ENCODE assay signal across 16 cellular contexts in the genomic region with DNA sequence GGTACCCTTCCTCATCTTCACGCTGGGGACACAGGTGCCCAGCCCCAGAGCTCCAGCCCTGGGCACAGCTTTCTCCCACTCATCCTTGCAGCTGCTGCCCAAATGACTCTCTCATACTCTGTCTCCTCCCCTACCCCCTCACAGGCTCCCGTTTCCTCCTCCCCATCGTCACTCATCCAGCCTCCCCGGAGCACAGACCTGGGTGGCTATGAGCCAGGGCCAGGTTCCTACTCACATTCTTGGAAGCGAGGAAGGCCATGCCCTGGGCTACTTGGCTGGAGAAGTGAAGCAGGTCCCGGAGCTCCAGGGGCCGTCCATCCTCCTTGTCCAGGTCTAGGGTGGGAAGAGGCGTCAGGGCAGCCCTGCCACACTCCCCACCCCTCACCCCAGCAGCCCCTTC. TPM values are rescaled to one million over a fixed set of nuclear protein-coding genes. Genes with fewer than 3 reads are reported as not detected.
DNase-seq lines count a peak whose midpoint lies in the region; ATAC-seq and TF ChIP-seq lines count a peak whose summit lies in the region.
"Had no signal": no experiment of that assay in that cellular context is flagged by ENCODE, and none has a peak within 500 bp of the region (broad histone marks: within the 10 kb centered on the region; RNA-seq: fewer than 3 reads in every experiment).

No MANE protein-coding gene starts in this region.

- H3K27me3 ChIP-seq in mammary epithelial cell (ENCODE audit: insufficient read depth, low read length) (no peaks in the 10 kb centered on the region), body of pancreas (no peaks in the 10 kb centered on the region), psoas muscle (ENCODE audit: insufficient read depth in 3 of 3, low read length in 2 of 3) (no peaks in the 10 kb centered on the region), neural progenitor cell (no peaks in the 10 kb centered on the region), transverse colon (no peaks in the 10 kb centered on the region)
- H3K27me3 ChIP-seq: MG63 had no signal

- H3K9me3 ChIP-seq in mammary epithelial cell (replicated peaks; ENCODE audit: insufficient read depth, low read length) (no peaks in the 10 kb centered on the region), body of pancreas (no peaks in the 10 kb centered on the region), psoas muscle (no peaks in the 10 kb centered on the region), neural progenitor cell (ENCODE audit: low read depth) (no peaks in the 10 kb centered on the region), transverse colon (no peaks in the 10 kb centered on the region)
- H3K9me3 ChIP-seq: Caco-2, MG63 had no signal

- intact Hi-C loops in MCF 10A (cut with micrococcal nuclease) (no loop called here), mammary epithelial cell (cut with micrococcal nuclease) (no loop called here), body of pancreas (cut with DNase I) (no loop called here), psoas muscle (cut with DNase I) (no loop called here), transverse colon (cut with DNase I; ENCODE audit: low total_unique reads) (no loop called here)

- in situ Hi-C loops in mammary epithelial cell (cut with MboI; ENCODE audit: low sequenced_read_pairs in 2 of 2), result no loop called here
- in situ Hi-C loops in transverse colon (cut with MboI; ENCODE audit: low pct_ligation_motif_present in 1 of 4, low pct_unique_long_range_greater_than_20kb in 1 of 4, low sequenced_read_pairs in 3 of 4), result no loop called here
- in situ Hi-C loops in GM13977 (cut with MboI; ENCODE audit: low pct_unique_long_range_greater_than_20kb, low sequenced_read_pairs, unreplicated experiment), result no loop called here

- no peaks in the 10 kb centered on the region for H3F3A ChIP-seq in neural progenitor cell (ENCODE audit: low read depth)

- ATAC-seq in body of pancreas (peak; percentile 19), psoas muscle (peak in 3 of 4 donors; percentile 9 to 22 (median 11))

- WGBS in mammary epithelial cell (ENCODE audit: low coverage, missing lambda C conversion rate), result 26% methylated on average over 7 of the region's 8 CpGs
- 47 to 50% methylated on average over 8 of the region's 8 CpGs for WGBS in body of pancreas, 2 donors
- 53 to 63% (median 55%) methylated on average over 8 of the region's 8 CpGs for WGBS in psoas muscle, 3 donors
- WGBS in transverse colon (ENCODE audit: low coverage in 1 of 2), 2 donors, result 84% methylated on average over 8 of the region's 8 CpGs; no CpG with 5 or more reads in 1 of the 2 donors

- BruUV-seq in MCF 10A (replicated peaks; lab: Mats Ljungman, UMichigan) (no TSS peak), mammary epithelial cell (replicated peaks; lab: Mats Ljungman, UMichigan) (no TSS peak)

- H3K4me1 Mint-ChIP-seq in MCF 10A (ENCODE audit: insufficient read depth, unreplicated experiment) (peaks cover 25% of the 10 kb centered on the region), HFFc6 (ENCODE audit: low read depth) (peaks cover 56% of the 10 kb centered on the region), neural progenitor cell (peaks cover 14% of the 10 kb centered on the region)

- no peaks in the 10 kb centered on the region for H3K27me3 Mint-ChIP-seq in MCF 10A (ENCODE audit: insufficient read depth, unreplicated experiment)
- H3K27me3 Mint-ChIP-seq in HFFc6 (ENCODE audit: insufficient read depth), result peaks cover 3% of the 10 kb centered on the region; the same call in 1 of the 2 replicates
- H3K27me3 Mint-ChIP-seq in neural progenitor cell (ENCODE audit: insufficient read depth, low read depth), result peaks cover 10% of the 10 kb centered on the region

- H3K79me2 ChIP-seq in mammary epithelial cell (ENCODE audit: insufficient read depth, low read length), result no peaks in the 10 kb centered on the region
- H3K79me2 ChIP-seq in neural progenitor cell (ENCODE audit: low read depth), result no peaks in the 10 kb centered on the region

- TF ChIP-seq CTCF in MCF 10A (IDR thresholded peaks at IDR 0.05; ENCODE audit: unreplicated experiment), result no peak
- TF ChIP-seq CTCF in mammary epithelial cell (conservative IDR thresholded peaks at IDR 0.05 in 1 of 2, IDR thresholded peaks at IDR 0.05 in 1 of 2; ENCODE audit: extremely low read depth in 1 of 2, insufficient read depth in 1 of 2, low read depth in 1 of 2, low read length in 2 of 2), result no peak
- TF ChIP-seq CTCF in HFFc6 (IDR thresholded peaks at IDR 0.05), result no peak
- no peak for TF ChIP-seq CTCF in body of pancreas (IDR thresholded peaks at IDR 0.05)
- no peak for TF ChIP-seq CTCF in psoas muscle (IDR thresholded peaks at IDR 0.05)
- TF ChIP-seq CTCF in neural progenitor cell (IDR thresholded peaks at IDR 0.05), result no peak
- no peak for TF ChIP-seq CTCF in transverse colon (IDR thresholded peaks at IDR 0.05)
- no peak for TF ChIP-seq CTCF in GM13977 (IDR thresholded peaks at IDR 0.05; ENCODE audit: extremely low read depth, insufficient read depth, missing control alignments)

- dilution Hi-C loops in mammary epithelial cell (cut with HindIII; ENCODE audit: low sequenced_read_pairs), result no loop called here

- H2AFZ ChIP-seq in mammary epithelial cell (ENCODE audit: low read depth, low read length) (no peak overlapping the region), neural progenitor cell (replicated peaks) (no peak overlapping the region)

- TF ChIP-seq POLR2A in body of pancreas (IDR thresholded peaks at IDR 0.05), result no peak
- TF ChIP-seq POLR2A in transverse colon (IDR thresholded peaks at IDR 0.05), result no peak

- H3K36me3 Mint-ChIP-seq in MCF 10A (ENCODE audit: insufficient read depth, unreplicated experiment) (peaks cover 44% of the 10 kb centered on the region), HFFc6 (ENCODE audit: low read depth) (peaks cover 43% of the 10 kb centered on the region), neural progenitor cell (peaks cover 1% of the 10 kb centered on the region)

- no peak overlapping the region for H3K4me3 Mint-ChIP-seq in MCF 10A (ENCODE audit: unreplicated experiment)
- H3K4me3 Mint-ChIP-seq in HFFc6, result no peak overlapping the region
- H3K4me3 Mint-ChIP-seq in neural progenitor cell, result no peak overlapping the region

- CTCF ChIA-PET in MCF 10A (lab: Yijun Ruan, JAX), result no interaction called here
- CTCF ChIA-PET in mammary epithelial cell (lab: Charles Lee; ENCODE audit: low non-redundant PET), result no interaction called here

- H3K27ac ChIP-seq in mammary epithelial cell (ENCODE audit: insufficient read depth, low read depth, low read length), result no peak overlapping the region
- no peak overlapping the region for H3K27ac ChIP-seq in body of pancreas
- H3K27ac ChIP-seq in psoas muscle, result no peak overlapping the region
- H3K27ac ChIP-seq in neural progenitor cell, result no peak overlapping the region
- no peak overlapping the region for H3K27ac ChIP-seq in transverse colon

- POLR2A ChIA-PET in MCF 10A (lab: Yijun Ruan, JAX), result interaction anchor here (0.5 to 1.5 kb wide), 3 partner anchors 9 to 213 kb away, joined by 3 to 7 read pairs (median 3); no protein-coding TSS in a partner anchor

- H4K20me1 ChIP-seq in mammary epithelial cell (ENCODE audit: insufficient read depth, low read length), result no peaks in the 10 kb centered on the region
- H4K20me1 ChIP-seq in neural progenitor cell (ENCODE audit: low read depth), result no peaks in the 10 kb centered on the region

- H3K4me2 ChIP-seq in mammary epithelial cell (ENCODE audit: insufficient read depth, low read depth, low read length), result no peak overlapping the region
- H3K4me2 ChIP-seq in neural progenitor cell, result no peak overlapping the region

- no peak overlapping the region for H3K9ac ChIP-seq in mammary epithelial cell (ENCODE audit: insufficient read depth, low read length)
- no peak overlapping the region for H3K9ac ChIP-seq in neural progenitor cell

- peaks cover 23% of the 10 kb centered on the region for H3K4me1 ChIP-seq in mammary epithelial cell (ENCODE audit: insufficient read depth, low read length)
- peaks cover 7% of the 10 kb centered on the region for H3K4me1 ChIP-seq in body of pancreas
- peaks cover 6% of the 10 kb centered on the region for H3K4me1 ChIP-seq in psoas muscle
- H3K4me1 ChIP-seq in neural progenitor cell, result peaks cover 5% of the 10 kb centered on the region
- no peaks in the 10 kb centered on the region for H3K4me1 ChIP-seq in transverse colon
- H3K4me1 ChIP-seq: Caco-2 had no signal

- H3K27ac Mint-ChIP-seq in MCF 10A (ENCODE audit: low read depth, unreplicated experiment) (no peak overlapping the region), HFFc6 (peak overlapping the region; percentile 98), neural progenitor cell (no peak overlapping the region)

- H3K36me3 ChIP-seq in mammary epithelial cell (ENCODE audit: insufficient read depth, low read length), result peaks cover 21% of the 10 kb centered on the region
- H3K36me3 ChIP-seq in body of pancreas (replicated peaks in 1 of 2; ENCODE audit: insufficient read depth in 1 of 2, low read depth in 2 of 2), result peaks cover under 1 to 14% of the 10 kb centered on the region in 2 donors
- H3K36me3 ChIP-seq in psoas muscle (ENCODE audit: insufficient read depth in 1 of 2, low read depth in 1 of 2), result peaks cover 14 to 44% of the 10 kb centered on the region in 2 donors
- no peaks in the 10 kb centered on the region for H3K36me3 ChIP-seq in neural progenitor cell
- H3K36me3 ChIP-seq in transverse colon, result peaks cover 0 to 17% (median 6%) of the 10 kb centered on the region in 4 donors

- H3K9me3 Mint-ChIP-seq in MCF 10A (ENCODE audit: unreplicated experiment), result no peaks in the 10 kb centered on the region
- H3K9me3 Mint-ChIP-seq in HFFc6, result no peaks in the 10 kb centered on the region
- H3K9me3 Mint-ChIP-seq in neural progenitor cell, result no peaks in the 10 kb centered on the region

- TF ChIP-seq EP300 in transverse colon (IDR thresholded peaks at IDR 0.05; ENCODE audit: low read depth), result no peak

- H3K4me3 ChIP-seq in mammary epithelial cell (replicated peaks in 1 of 3; ENCODE audit: insufficient read depth in 1 of 3, low read depth in 2 of 3, low read length in 3 of 3), result no peak overlapping the region
- H3K4me3 ChIP-seq in body of pancreas, result no peak overlapping the region
- no peak overlapping the region for H3K4me3 ChIP-seq in psoas muscle
- H3K4me3 ChIP-seq in neural progenitor cell, result no peak overlapping the region
- H3K4me3 ChIP-seq in transverse colon, result no peak overlapping the region
- H3K4me3 ChIP-seq: MG63 had no signal

- peak; percentile 38 for DNase-seq in MCF 10A (ENCODE audit: unreplicated experiment)
- DNase-seq in mammary epithelial cell, result no peak
- no peak for DNase-seq in HFFc6
- no peak for DNase-seq in body of pancreas
- peak in 1 of 2 donors; percentile 46 for DNase-seq in psoas muscle
- no peak for DNase-seq in neural progenitor cell (ENCODE audit: low spot score)
- no peak for DNase-seq in transverse colon
- no peak for DNase-seq in GM13977 (ENCODE audit: low spot score)
- DNase-seq: ACHN, Caco-2, MG63, NCI-H1092, NCI-H2081 treated with DMSO at 0.1 percent for 48 hours, NCI-H774 had no signal

RNA-seq across cellular contexts. Expression of a gene that starts 29.3 kb away (rescaled TPM):
- total RNA-seq in MCF 10A (2022) (0.88 and 1.6 TPM in 2 replicates), mammary epithelial cell (1 to 10 TPM in 1 of 2 donors, not detected in 1; 1.3 TPM), body of pancreas (10 to 100 TPM in 1 of 2 donors, 1 to 10 TPM in 1; 5.3 to 13.5 TPM), psoas muscle (10 to 100 TPM in 2 of 4 donors, 1 to 10 TPM in 2; 4.2 to 20.0 (median 10.7) TPM), neural progenitor cell (ENCODE audit: low replicate concordance) (not detected in 2 replicates), transverse colon (10 to 100 TPM in 3 of 4 donors, under 1 TPM in 1; 0.60 to 38.9 (median 14.7) TPM)
- polyA plus RNA-seq in mammary epithelial cell (1.5 TPM), psoas muscle (1 to 10 TPM; 1.2 to 1.6 (median 1.3) TPM)
- polyA minus RNA-seq in mammary epithelial cell, result 5.0 TPM
- total RNA-seq in HFFc6 (2021; fragmentation: NEBNext Ultra II Directional; extraction: Animal tissue kit (Norgen Biotek cat#: 25700)), result 1 to 10 TPM in 2 of 6 experiments, under 1 TPM in 4; 0.26 to 1.5 (median 0.78) TPM
- total RNA-seq: HT-29, NCI-H460 had no signal

RNA-seq across cellular contexts. Expression of a gene that starts 56.5 kb away (rescaled TPM):
- total RNA-seq in MCF 10A (2022) (66.8 and 67.8 TPM in 2 replicates), mammary epithelial cell (10 to 100 TPM; 46.7 to 60.0 TPM), body of pancreas (10 to 100 TPM; 22.6 to 43.5 TPM), psoas muscle (10 to 100 TPM; 12.6 to 23.2 (median 17.9) TPM), neural progenitor cell (ENCODE audit: low replicate concordance) (23.1 and 31.3 TPM in 2 replicates), transverse colon (10 to 100 TPM; 29.9 to 93.5 (median 38.1) TPM)
- polyA plus RNA-seq in mammary epithelial cell (35.5 TPM), psoas muscle (10 to 100 TPM in 2 of 3 donors, 1 to 10 TPM in 1; 8.6 to 22.6 (median 15.4) TPM)
- polyA minus RNA-seq in mammary epithelial cell, result 88.9 TPM
- 10 to 100 TPM; 38.2 to 42.5 (median 40.5) TPM for total RNA-seq in HFFc6 (2021; fragmentation: NEBNext Ultra II Directional; extraction: Animal tissue kit (Norgen Biotek cat#: 25700))

RNA-seq across cellular contexts. Expression of a gene that starts 56.6 kb away (rescaled TPM):
- total RNA-seq in MCF 10A (2022) (9.0 and 10.6 TPM in 2 replicates), mammary epithelial cell (1 to 10 TPM; 5.8 to 6.0 TPM), body of pancreas (1 to 10 TPM; 2.1 to 3.0 TPM), psoas muscle (1 to 10 TPM; 1.9 to 4.2 (median 2.9) TPM), neural progenitor cell (ENCODE audit: low replicate concordance) (4.1 and 4.7 TPM in 2 replicates), transverse colon (1 to 10 TPM in 2 of 4 donors, under 1 TPM in 2; 0.20 to 2.5 (median 1.6) TPM)
- polyA plus RNA-seq in mammary epithelial cell (4.1 TPM), psoas muscle (1 to 10 TPM; 1.4 to 7.8 (median 2.4) TPM)
- polyA minus RNA-seq in mammary epithelial cell, result 5.5 TPM
- total RNA-seq in HFFc6 (2021; fragmentation: NEBNext Ultra II Directional; extraction: Animal tissue kit (Norgen Biotek cat#: 25700)), result 1 to 10 TPM; 6.6 to 7.5 (median 7.2) TPM
